In the genomic region with DNA sequence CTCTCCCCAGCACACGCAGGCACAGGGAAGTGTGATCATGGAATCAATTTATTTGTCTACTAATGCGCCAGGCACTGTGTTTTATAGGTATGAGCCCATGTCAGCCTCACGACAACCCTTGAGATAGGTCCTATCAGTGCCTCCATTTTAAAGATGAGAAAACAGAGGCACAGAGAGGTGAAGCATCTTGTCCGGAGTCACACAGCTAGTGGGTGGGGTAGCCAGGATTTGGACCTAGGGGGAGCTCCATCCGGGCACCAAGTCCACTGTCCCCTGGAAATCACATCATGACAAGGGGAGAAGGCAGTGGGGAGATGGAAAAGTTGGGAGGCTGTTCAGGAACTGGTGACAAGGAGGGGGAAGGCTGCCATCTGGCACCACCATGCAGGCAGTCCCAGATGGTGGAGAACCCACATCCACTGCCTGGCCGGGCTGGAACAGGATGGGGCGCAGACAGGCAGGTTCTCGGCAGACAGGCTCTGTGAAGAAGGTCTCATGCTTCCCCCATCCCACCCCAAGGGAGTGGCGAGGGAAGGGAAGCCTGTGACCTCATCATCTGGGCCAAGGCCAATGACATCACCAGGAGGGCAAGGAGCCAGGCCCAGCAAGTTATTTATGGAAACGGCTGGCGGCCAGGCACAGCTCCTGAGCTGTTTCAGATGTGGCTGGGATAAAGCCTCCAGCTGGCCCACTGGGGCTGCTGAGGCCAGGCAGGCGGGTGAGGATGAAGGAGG, we compare ENCODE assay signal across 8 cellular contexts.
DNase-seq lines count a peak whose midpoint lies in the region; ATAC-seq and TF ChIP-seq lines count a peak whose summit lies in the region.

No MANE protein-coding gene starts in this region.

- no peaks in the 10 kb centered on the region for H3K9me3 Mint-ChIP-seq in effector memory CD8-positive, alpha-beta T cell

- H3K27ac ChIP-seq in adrenal gland, result peak overlapping the region in 1 of 5 donors; percentile 7
- H3K27ac ChIP-seq in hepatocyte, result no peak overlapping the region
- peak overlapping the region; percentile 24 for H3K27ac ChIP-seq in stomach smooth muscle (ENCODE audit: low read length)

- H3K9me3 ChIP-seq in adrenal gland (replicated peaks in 1 of 3) (no peaks in the 10 kb centered on the region), hepatocyte (ENCODE audit: low read depth) (no peaks in the 10 kb centered on the region), stomach smooth muscle (ENCODE audit: control insufficient read depth in 2 of 2, low read length in 2 of 2) (no peaks in the 10 kb centered on the region)

- 41 to 51% (median 44%) methylated on average over 9 to 12 of the region's 12 CpGs for WGBS in adrenal gland, 4 donors
- 72% methylated on average over 12 of the region's 12 CpGs for WGBS in hepatocyte (ENCODE audit: low lambda C conversion rate, missing lambda C conversion rate)

- H3K9ac ChIP-seq in stomach smooth muscle (ENCODE audit: low read length in 2 of 2), result peak overlapping the region; percentile 40 to 55

- peaks cover 9 to 53% of the 10 kb centered on the region in 2 donors for H3K27me3 Mint-ChIP-seq in effector memory CD8-positive, alpha-beta T cell

- H3K4me1 ChIP-seq in adrenal gland (replicated peaks in 1 of 2) (peaks cover 6 to 14% of the 10 kb centered on the region in 2 donors), hepatocyte (ENCODE audit: insufficient read depth) (peaks cover 7% of the 10 kb centered on the region), stomach smooth muscle (ENCODE audit: control insufficient read depth, insufficient read depth, low read length) (peaks cover 19% of the 10 kb centered on the region)

- H3K4me3 ChIP-seq in adrenal gland (no peak overlapping the region), hepatocyte (no peak overlapping the region), stomach smooth muscle (ENCODE audit: low read length in 2 of 2) (peak overlapping the region; percentile 26 to 54), H7 (ENCODE audit: insufficient read depth, low read depth, low read length) (no peak overlapping the region)

- no peaks in the 10 kb centered on the region for H4K20me1 ChIP-seq in hepatocyte (ENCODE audit: insufficient read depth, poor library complexity, severe bottlenecking)

- H3K27me3 ChIP-seq in adrenal gland, result no peaks in the 10 kb centered on the region
- no peaks in the 10 kb centered on the region for H3K27me3 ChIP-seq in hepatocyte
- H3K27me3 ChIP-seq in stomach smooth muscle (ENCODE audit: control insufficient read depth in 1 of 2, insufficient read depth in 2 of 2, low read length in 2 of 2), result no peaks in the 10 kb centered on the region
- no peaks in the 10 kb centered on the region for H3K27me3 ChIP-seq in H7 (ENCODE audit: control insufficient read depth, insufficient read depth, low read length)

- H3K9me2 ChIP-seq in hepatocyte (replicated peaks; ENCODE audit: insufficient read depth), result no peaks in the 10 kb centered on the region

- intact Hi-C loops in adrenal gland (cut with DNase I), result no loop called here

- H3K79me2 ChIP-seq in hepatocyte, result no peaks in the 10 kb centered on the region

- no peak overlapping the region for H3K27ac Mint-ChIP-seq in effector memory CD8-positive, alpha-beta T cell

- no peaks in the 10 kb centered on the region for H3K4me1 Mint-ChIP-seq in effector memory CD8-positive, alpha-beta T cell (ENCODE audit: low read depth in 2 of 2)

- H3K36me3 ChIP-seq in adrenal gland (replicated peaks in 1 of 2), result no peaks in the 10 kb centered on the region
- H3K36me3 ChIP-seq in hepatocyte (replicated peaks; ENCODE audit: insufficient read depth, low read depth), result no peaks in the 10 kb centered on the region
- H3K36me3 ChIP-seq in stomach smooth muscle (ENCODE audit: control insufficient read depth in 2 of 2, insufficient read depth in 2 of 2, low read length in 2 of 2), result no peaks in the 10 kb centered on the region
- H3K36me3 ChIP-seq in H7 (replicated peaks; ENCODE audit: control insufficient read depth, insufficient read depth, low read length), result no peaks in the 10 kb centered on the region

- H3K4me3 Mint-ChIP-seq in effector memory CD8-positive, alpha-beta T cell, result no peak overlapping the region

- TF ChIP-seq POLR2A in adrenal gland (IDR thresholded peaks at IDR 0.05), result no peak

- H2AFZ ChIP-seq in hepatocyte, result no peak overlapping the region

- no peaks in the 10 kb centered on the region for H3K36me3 Mint-ChIP-seq in effector memory CD8-positive, alpha-beta T cell (ENCODE audit: insufficient read depth)

- H3K4me2 ChIP-seq in hepatocyte, result no peak overlapping the region

- no peak for TF ChIP-seq CTCF in adrenal gland (IDR thresholded peaks at IDR 0.05)
- TF ChIP-seq CTCF in hepatocyte (IDR thresholded peaks at IDR 0.05; ENCODE audit: poor library complexity), result no peak

- DNase-seq in LoVo (ENCODE audit: low spot score) (peak; percentile 54), adrenal gland (peak; percentile 75 to 96 (median 86)), hepatocyte (ENCODE audit: low spot score) (peak; percentile 86), H7 (no peak), NAMALWA (ENCODE audit: low spot score) (no peak), NOMO-1 (lab: John Stamatoyannopoulos, UW; ENCODE audit: unreplicated experiment in 2 of 2) (no peak)
- no peak for DNase-seq in effector memory CD8-positive, alpha-beta T cell

- ATAC-seq in effector memory CD8-positive, alpha-beta T cell (replicated peaks), result no peak

Comparison
In these comparisons a context has a peak if more than half of its experiments do, and no peak if none do; other contexts are left out.
1. DNase-seq: peak in LoVo (single experiment), adrenal gland (7 of 7) and hepatocyte (single experiment); none in H7 (single experiment), NAMALWA (single experiment), NOMO-1 (0 of 2) and effector memory CD8-positive, alpha-beta T cell (0 of 3).
2. H3K4me3 ChIP-seq: peak in stomach smooth muscle (2 of 2); none in adrenal gland (0 of 4), hepatocyte (single experiment) and H7 (single experiment).